ENCODE assay signal across 1 cellular context in genomic region chr14:77025744-77026165, GRCh38.
TF ChIP-seq lines count a peak whose summit lies in the region.

No MANE protein-coding gene starts in this region.

TF ChIP-seq in GM23338, 12 proteins besides CTCF, POLR2A, EP300 and RAD21 (continued from another document):
- no peak for TF ChIP-seq ZNF462 (CRISPR knock-in tag; IDR thresholded peaks at IDR 0.05)
- no peak for TF ChIP-seq NANOG (IDR thresholded peaks at IDR 0.05; ENCODE audit: borderline replicate concordance)
- TF ChIP-seq EZH2phosphoT487 (IDR thresholded peaks at IDR 0.05; ENCODE audit: unreplicated experiment): no peak
- no peak for TF ChIP-seq POLR2AphosphoS5 (IDR thresholded peaks at IDR 0.05; ENCODE audit: low read depth)
- no peak for TF ChIP-seq EZH2 (IDR thresholded peaks at IDR 0.05; ENCODE audit: low read depth, unreplicated experiment)
- TF ChIP-seq STAT1 (IDR thresholded peaks at IDR 0.05; ENCODE audit: unreplicated experiment): no peak
